27 cellular contexts compared by ENCODE assay signal in genomic region chr2:197950754-197951153, GRCh38.
"Had no signal": no experiment of that assay in that cellular context is flagged by ENCODE, and none has a peak within 500 bp of the region (broad histone marks: within the 10 kb centered on the region; RNA-seq: fewer than 3 reads in every experiment).

No MANE protein-coding gene starts in this region.

- H3K27ac ChIP-seq: ascending aorta, brain microvascular endothelial cell, colonic mucosa, hepatocyte, left lung, ovary, testis, vagina, WERI-Rb-1 had no signal

- H3K9me3 ChIP-seq: ascending aorta, colonic mucosa, left lung, ovary, testis, vagina had no signal

- H3K27ac Mint-ChIP-seq: activated CD4-positive, alpha-beta T cell treated with anti-CD3 and anti-CD28 coated beads, Interleukin-2, amount 10 ng/mL, durations not matched to agents 7 days and 5 days; activated CD8-positive, alpha-beta memory T cell treated with anti-CD3 and anti-CD28 coated beads, Interleukin-2, amount 10 ng/mL, durations not matched to agents 7 days and 5 days; activated CD8-positive, alpha-beta T cell treated with anti-CD3 and anti-CD28 coated beads for 36 hours; activated naive CD4-positive, alpha-beta T cell treated with anti-CD3 and anti-CD28 coated beads, Interleukin-2, amount 10 ng/mL, durations not matched to agents 7 days and 5 days; mesothelial cell of epicardium; natural killer cell; stimulated activated naive B cell treated with anti-CD40 and anti-IgM and Interleukin-4, amounts not matched to agents 10 μg/mL and 1 μg/mL and 100 μg/mL, for 72 hours; T-helper 2 cell treated with Interferon-gamma antibody and Interleukin-4, amounts not matched to agents 5 μg/mL and 100 μg/mL, for 36 hours; type B pancreatic cell had no signal

- H3K27me3 ChIP-seq: ascending aorta, brain microvascular endothelial cell, colonic mucosa, dorsolateral prefrontal cortex, hepatocyte, left lung, ovary, testis, vagina had no signal

- H3K9me3 Mint-ChIP-seq: mesothelial cell of epicardium; T-helper 2 cell treated with Interferon-gamma antibody and Interleukin-4, amounts not matched to agents 5 μg/mL and 100 μg/mL, for 36 hours; type B pancreatic cell had no signal

- ATAC-seq: activated CD8-positive, alpha-beta memory T cell treated with anti-CD3 and anti-CD28 coated beads, Interleukin-2, amount 10 ng/mL, durations not matched to agents 7 days and 5 days; activated CD8-positive, alpha-beta T cell treated with anti-CD3 and anti-CD28 coated beads for 36 hours; left lung; natural killer cell; stimulated activated naive B cell treated with anti-CD40 and anti-IgM and Interleukin-4, amounts not matched to agents 10 μg/mL and 1 μg/mL and 100 μg/mL, for 72 hours; T-cell had no signal

- DNase-seq: activated CD4-positive, alpha-beta T cell treated with anti-CD3 and anti-CD28 coated beads, Interleukin-2, amount 10 ng/mL, durations not matched to agents 7 days and 5 days; activated CD4-positive, CD25-positive, alpha-beta regulatory T cell treated with anti-CD3 and anti-CD28 coated beads, Interleukin-2, amount 50 U/mL, for 72 hours; activated CD8-positive, alpha-beta memory T cell treated with anti-CD3 and anti-CD28 coated beads, Interleukin-2, amount 10 ng/mL, durations not matched to agents 7 days and 5 days; activated CD8-positive, alpha-beta T cell treated with anti-CD3 and anti-CD28 coated beads for 36 hours; activated effector memory CD4-positive, alpha-beta T cell treated with anti-CD3 and anti-CD28 coated beads, Interleukin-2, amount 50 U/mL, for 16 hours; activated naive CD4-positive, alpha-beta T cell treated with anti-CD3 and anti-CD28 coated beads, Interleukin-2, amount 10 ng/mL, durations not matched to agents 7 days and 5 days; activated T-cell treated with anti-CD3 and anti-CD28 coated beads for 4 hours; brain microvascular endothelial cell; colonic mucosa; dorsolateral prefrontal cortex; kidney glomerular epithelial cell; left lung; mammary epithelial cell; natural killer cell; ovary; stimulated activated CD4-positive, alpha-beta T cell treated with anti-CD3 and anti-CD28 coated beads, Interleukin-2, amount 100 ng/mL, for 48 hours; stimulated activated CD8-positive, alpha-beta memory T cell treated with anti-CD3 and anti-CD28 coated beads, Interleukin-4, amount 100 ng/mL, for 48 hours; stimulated activated naive B cell treated with anti-CD40 and anti-IgM and Interleukin-4, amounts not matched to agents 10 μg/mL and 1 μg/mL and 100 μg/mL, for 72 hours; T-cell; testis; WERI-Rb-1 had no signal

- H3K4me3 ChIP-seq: ascending aorta, colonic mucosa, dorsolateral prefrontal cortex, hepatocyte, left lung, ovary, testis, vagina had no signal

- H3K36me3 Mint-ChIP-seq: activated CD8-positive, alpha-beta memory T cell treated with anti-CD3 and anti-CD28 coated beads, Interleukin-2, amount 10 ng/mL, durations not matched to agents 7 days and 5 days; activated naive CD4-positive, alpha-beta T cell treated with anti-CD3 and anti-CD28 coated beads, Interleukin-2, amount 10 ng/mL, durations not matched to agents 7 days and 5 days; mesothelial cell of epicardium; natural killer cell; stimulated activated naive B cell treated with anti-CD40 and anti-IgM and Interleukin-4, amounts not matched to agents 10 μg/mL and 1 μg/mL and 100 μg/mL, for 72 hours; T-cell; type B pancreatic cell had no signal

- H3K27me3 Mint-ChIP-seq: activated CD4-positive, alpha-beta T cell treated with anti-CD3 and anti-CD28 coated beads, Interleukin-2, amount 10 ng/mL, durations not matched to agents 7 days and 5 days; activated CD8-positive, alpha-beta T cell treated with anti-CD3 and anti-CD28 coated beads for 36 hours; activated naive CD4-positive, alpha-beta T cell treated with anti-CD3 and anti-CD28 coated beads, Interleukin-2, amount 10 ng/mL, durations not matched to agents 7 days and 5 days; T-cell had no signal

- H3K4me1 Mint-ChIP-seq: activated CD8-positive, alpha-beta memory T cell treated with anti-CD3 and anti-CD28 coated beads, Interleukin-2, amount 10 ng/mL, durations not matched to agents 7 days and 5 days; natural killer cell; stimulated activated naive B cell treated with anti-CD40 and anti-IgM and Interleukin-4, amounts not matched to agents 10 μg/mL and 1 μg/mL and 100 μg/mL, for 72 hours had no signal

- H3K4me3 Mint-ChIP-seq: activated CD4-positive, alpha-beta T cell treated with anti-CD3 and anti-CD28 coated beads, Interleukin-2, amount 10 ng/mL, durations not matched to agents 7 days and 5 days; activated CD8-positive, alpha-beta memory T cell treated with anti-CD3 and anti-CD28 coated beads, Interleukin-2, amount 10 ng/mL, durations not matched to agents 7 days and 5 days; activated CD8-positive, alpha-beta T cell treated with anti-CD3 and anti-CD28 coated beads for 36 hours; activated naive CD4-positive, alpha-beta T cell treated with anti-CD3 and anti-CD28 coated beads, Interleukin-2, amount 10 ng/mL, durations not matched to agents 7 days and 5 days; mesothelial cell of epicardium; natural killer cell; stimulated activated naive B cell treated with anti-CD40 and anti-IgM and Interleukin-4, amounts not matched to agents 10 μg/mL and 1 μg/mL and 100 μg/mL, for 72 hours; T-cell; T-helper 2 cell treated with Interferon-gamma antibody and Interleukin-4, amounts not matched to agents 5 μg/mL and 100 μg/mL, for 36 hours; type B pancreatic cell had no signal
